ENCODE assay signal across 8 cellular contexts in the genomic region with DNA sequence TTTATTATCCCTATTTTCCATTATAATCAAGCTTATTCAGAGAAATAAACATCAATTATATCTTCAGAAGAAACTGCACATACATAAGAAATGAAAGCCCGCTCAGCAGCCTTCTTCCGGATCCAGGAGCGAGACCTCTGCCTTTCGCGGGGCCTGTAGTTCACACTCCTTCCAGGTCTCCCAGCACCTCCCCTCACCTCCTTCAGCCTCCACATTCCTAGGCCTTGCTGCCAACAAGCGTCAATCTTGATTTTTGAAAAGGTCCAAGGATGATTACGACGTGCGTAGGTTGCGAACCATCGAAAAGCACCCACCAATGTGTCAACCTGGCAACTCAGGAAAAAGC. TPM values are rescaled to one million over a fixed set of nuclear protein-coding genes. Genes with fewer than 3 reads are reported as not detected.
DNase-seq lines count a peak whose midpoint lies in the region; ATAC-seq and TF ChIP-seq lines count a peak whose summit lies in the region.

No MANE protein-coding gene starts in this region.

- H3K4me3 ChIP-seq in BJ (ENCODE audit: low read depth, low read length) (peak overlapping the region; percentile 96; the same call in 1 of the 2 replicates), breast epithelium (peak overlapping the region; percentile 87 to 98 (median 98))

- H3K9me3 ChIP-seq in breast epithelium, result no peaks in the 10 kb centered on the region

- H3K36me3 Mint-ChIP-seq in naive thymus-derived CD8-positive, alpha-beta T cell, result peaks cover 0 to 2% (median 0%) of the 10 kb centered on the region in 3 donors

- POLR2A ChIA-PET in BJ (lab: Charles Lee), result no interaction called here
- POLR2A ChIA-PET in naive thymus-derived CD8-positive, alpha-beta T cell (lab: Charles Lee), result interaction anchor here (0.6 kb wide), 1 partner anchor 586 kb away, joined by 4 read pairs; no protein-coding TSS in a partner anchor

- H3K4me1 ChIP-seq in breast epithelium, result no peaks in the 10 kb centered on the region

- H3K27ac Mint-ChIP-seq in naive thymus-derived CD8-positive, alpha-beta T cell, result peak overlapping the region in 7 of 10 donors; percentile 9 to 99 (median 98)

- H3K36me3 ChIP-seq in BJ (ENCODE audit: control insufficient read depth, insufficient read depth, low read length) (no peaks in the 10 kb centered on the region), breast epithelium (no peaks in the 10 kb centered on the region)

- TF ChIP-seq POLR2A in breast epithelium (IDR thresholded peaks at IDR 0.05), result no peak

- CTCF ChIA-PET in BJ (lab: Yijun Ruan, JAX), result interaction anchor here (0.6 to 1.1 kb wide), 2 partner anchors 12 to 1527 kb away, joined by 3 read pairs; no protein-coding TSS in a partner anchor

- H3K27me3 ChIP-seq in BJ (ENCODE audit: control insufficient read depth, insufficient read depth, low read length), result no peaks in the 10 kb centered on the region
- no peaks in the 10 kb centered on the region for H3K27me3 ChIP-seq in breast epithelium

- H3K27ac ChIP-seq in breast epithelium, result peak overlapping the region in 1 of 2 donors; percentile 86

- H3K4me1 Mint-ChIP-seq in naive thymus-derived CD8-positive, alpha-beta T cell, result peaks cover 24 to 49% (median 46%) of the 10 kb centered on the region in 4 donors

- TF ChIP-seq CTCF in BJ (IDR thresholded peaks at IDR 0.05; ENCODE audit: insufficient read depth, low read depth, low read length) (no peak), breast epithelium (IDR thresholded peaks at IDR 0.05) (no peak)

- H3K27me3 Mint-ChIP-seq in naive thymus-derived CD8-positive, alpha-beta T cell, result no peaks in the 10 kb centered on the region

- no peaks in the 10 kb centered on the region for H3K9me3 Mint-ChIP-seq in naive thymus-derived CD8-positive, alpha-beta T cell

- peak overlapping the region; percentile 99 to 100 (median 100) for H3K4me3 Mint-ChIP-seq in naive thymus-derived CD8-positive, alpha-beta T cell

- ATAC-seq in HG03135 (IDR thresholded peaks at IDR 0.05; ENCODE audit: unreplicated experiment) (peak; percentile 9), HG03460 (IDR thresholded peaks at IDR 0.05; ENCODE audit: unreplicated experiment) (no peak), HG03196 (IDR thresholded peaks at IDR 0.05; ENCODE audit: unreplicated experiment) (no peak)
- ATAC-seq in naive thymus-derived CD8-positive, alpha-beta T cell, result peak; percentile 23 to 28

- intact Hi-C loops in breast epithelium (cut with DNase I; ENCODE audit: low total_unique reads), result no loop called here

- DNase-seq in BJ (ENCODE audit: low read depth) (no peak), breast epithelium (ENCODE audit: low spot score in 2 of 2) (no peak), mucosa of gallbladder (ENCODE audit: low spot score) (no peak), superior temporal gyrus (ENCODE audit: extremely low spot score) (no peak)
- DNase-seq in naive thymus-derived CD8-positive, alpha-beta T cell, result no peak

RNA-seq across cellular contexts. Expression of a gene that starts 0.4 kb away (rescaled TPM):
- polyA plus RNA-seq in BJ (2011; rRNA removed), result 34.8 and 40.0 TPM in 2 replicates
- polyA minus RNA-seq in BJ (2011; rRNA and poly(A)+ RNA removed), result 59.5 and 94.6 TPM in 2 replicates
- total RNA-seq in breast epithelium (100 to 1,000 TPM in 1 of 3 donors, 10 to 100 TPM in 2; 73.1 to 120 (median 87.2) TPM), mucosa of gallbladder (50.6 TPM)
- total RNA-seq in naive thymus-derived CD8-positive, alpha-beta T cell, result 10 to 100 TPM; 48.5 to 54.1 TPM
- 10 to 100 TPM; 19.3 to 27.2 (median 20.6) TPM for polyA plus RNA-seq in naive thymus-derived CD8-positive, alpha-beta T cell

Comparison
In these comparisons a context has a peak if more than half of its experiments do, and no peak if none do; other contexts are left out.
1. ATAC-seq: peak in HG03135 (single experiment) and naive thymus-derived CD8-positive, alpha-beta T cell (2 of 2); none in HG03460 (single experiment) and HG03196 (single experiment).